Comparison of ENCODE assay signal across 1 cellular context in genomic region chr10:88415533-88416130, GRCh38.
TF ChIP-seq lines count a peak whose summit lies in the region.

No MANE protein-coding gene starts in this region.

TF ChIP-seq in WTC11, 78 proteins besides CTCF, POLR2A, EP300 and RAD21 (continued from another document):
- TF ChIP-seq, protein P1, sequence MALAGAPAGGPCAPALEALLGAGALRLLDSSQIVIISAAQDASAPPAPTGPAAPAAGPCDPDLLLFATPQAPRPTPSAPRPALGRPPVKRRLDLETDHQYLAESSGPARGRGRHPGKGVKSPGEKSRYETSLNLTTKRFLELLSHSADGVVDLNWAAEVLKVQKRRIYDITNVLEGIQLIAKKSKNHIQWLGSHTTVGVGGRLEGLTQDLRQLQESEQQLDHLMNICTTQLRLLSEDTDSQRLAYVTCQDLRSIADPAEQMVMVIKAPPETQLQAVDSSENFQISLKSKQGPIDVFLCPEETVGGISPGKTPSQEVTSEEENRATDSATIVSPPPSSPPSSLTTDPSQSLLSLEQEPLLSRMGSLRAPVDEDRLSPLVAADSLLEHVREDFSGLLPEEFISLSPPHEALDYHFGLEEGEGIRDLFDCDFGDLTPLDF (CRISPR knock-in tag; IDR thresholded peaks at IDR 0.05): no peak
- TF ChIP-seq CBFB (CRISPR knock-in tag; IDR thresholded peaks at IDR 0.05; ENCODE audit: low read depth): no peak
- TF ChIP-seq, protein P2, sequence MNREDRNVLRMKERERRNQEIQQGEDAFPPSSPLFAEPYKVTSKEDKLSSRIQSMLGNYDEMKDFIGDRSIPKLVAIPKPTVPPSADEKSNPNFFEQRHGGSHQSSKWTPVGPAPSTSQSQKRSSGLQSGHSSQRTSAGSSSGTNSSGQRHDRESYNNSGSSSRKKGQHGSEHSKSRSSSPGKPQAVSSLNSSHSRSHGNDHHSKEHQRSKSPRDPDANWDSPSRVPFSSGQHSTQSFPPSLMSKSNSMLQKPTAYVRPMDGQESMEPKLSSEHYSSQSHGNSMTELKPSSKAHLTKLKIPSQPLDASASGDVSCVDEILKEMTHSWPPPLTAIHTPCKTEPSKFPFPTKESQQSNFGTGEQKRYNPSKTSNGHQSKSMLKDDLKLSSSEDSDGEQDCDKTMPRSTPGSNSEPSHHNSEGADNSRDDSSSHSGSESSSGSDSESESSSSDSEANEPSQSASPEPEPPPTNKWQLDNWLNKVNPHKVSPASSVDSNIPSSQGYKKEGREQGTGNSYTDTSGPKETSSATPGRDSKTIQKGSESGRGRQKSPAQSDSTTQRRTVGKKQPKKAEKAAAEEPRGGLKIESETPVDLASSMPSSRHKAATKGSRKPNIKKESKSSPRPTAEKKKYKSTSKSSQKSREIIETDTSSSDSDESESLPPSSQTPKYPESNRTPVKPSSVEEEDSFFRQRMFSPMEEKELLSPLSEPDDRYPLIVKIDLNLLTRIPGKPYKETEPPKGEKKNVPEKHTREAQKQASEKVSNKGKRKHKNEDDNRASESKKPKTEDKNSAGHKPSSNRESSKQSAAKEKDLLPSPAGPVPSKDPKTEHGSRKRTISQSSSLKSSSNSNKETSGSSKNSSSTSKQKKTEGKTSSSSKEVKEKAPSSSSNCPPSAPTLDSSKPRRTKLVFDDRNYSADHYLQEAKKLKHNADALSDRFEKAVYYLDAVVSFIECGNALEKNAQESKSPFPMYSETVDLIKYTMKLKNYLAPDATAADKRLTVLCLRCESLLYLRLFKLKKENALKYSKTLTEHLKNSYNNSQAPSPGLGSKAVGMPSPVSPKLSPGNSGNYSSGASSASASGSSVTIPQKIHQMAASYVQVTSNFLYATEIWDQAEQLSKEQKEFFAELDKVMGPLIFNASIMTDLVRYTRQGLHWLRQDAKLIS (CRISPR knock-in tag; IDR thresholded peaks at IDR 0.05; ENCODE audit: borderline replicate concordance): no peak
- TF ChIP-seq CREM (CRISPR knock-in tag; IDR thresholded peaks at IDR 0.05): no peak
- TF ChIP-seq ZNF671 (CRISPR knock-in tag; IDR thresholded peaks at IDR 0.05): no peak
- no peak for TF ChIP-seq CDX4 (CRISPR knock-in tag; IDR thresholded peaks at IDR 0.05; ENCODE audit: borderline replicate concordance)
- no peak for TF ChIP-seq PRDM15 (CRISPR knock-in tag; IDR thresholded peaks at IDR 0.05)
- no peak for TF ChIP-seq NR3C1 (CRISPR knock-in tag; conservative IDR thresholded peaks at IDR 0.05; ENCODE audit: low read depth)
- TF ChIP-seq NR2C2 (CRISPR knock-in tag; IDR thresholded peaks at IDR 0.05): no peak
